Comparison of ENCODE assay signal across 11 cellular contexts in the genomic region with DNA sequence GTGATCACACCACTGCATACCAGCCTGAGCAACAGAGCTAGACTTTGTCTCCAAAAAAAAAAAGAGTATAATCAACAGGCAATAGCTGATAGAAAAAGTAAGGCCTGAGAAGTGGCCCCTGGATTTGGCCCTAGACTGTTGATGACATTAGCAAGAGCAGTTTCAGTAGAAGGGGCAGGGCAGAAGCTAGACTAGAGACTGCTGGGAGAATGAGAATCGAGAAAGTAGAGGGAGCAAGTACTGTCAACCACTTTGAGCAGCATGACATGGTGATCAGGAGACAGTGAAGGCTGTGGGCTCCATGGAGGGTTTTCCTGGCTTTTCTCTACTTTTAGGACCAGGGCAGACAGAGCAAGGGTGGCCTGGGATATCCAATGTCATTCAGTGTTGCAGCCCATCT. TPM values are rescaled to one million over a fixed set of nuclear protein-coding genes. Genes with fewer than 3 reads are reported as not detected.
DNase-seq lines count a peak whose midpoint lies in the region; ATAC-seq, FAIRE-seq and TF ChIP-seq lines count a peak whose summit lies in the region.
"Had no signal": no experiment of that assay in that cellular context is flagged by ENCODE, and none has a peak within 500 bp of the region (broad histone marks: within the 10 kb centered on the region; RNA-seq: fewer than 3 reads in every experiment).

No MANE protein-coding gene starts in this region.

- no peaks in the 10 kb centered on the region for H3K9me3 Mint-ChIP-seq in activated T-helper 1 cell treated with anti-CD3 and anti-CD28 coated beads, Interleukin-12 subunit alpha, Interleukin-12 subunit beta, Interleukin-2, Interleukin-4 antibody, amounts not matched to agents 30 ng/mL and 10 ng/mL and 1 ng/mL, durations not matched to agents 14 hours and 24 hours and 36 hours

- no peaks in the 10 kb centered on the region for H3K27me3 ChIP-seq in ovary

- no peaks in the 10 kb centered on the region for H3K9me3 ChIP-seq in ovary

- no peaks in the 10 kb centered on the region for H3K4me1 ChIP-seq in ovary (ENCODE audit: insufficient read depth)

- TF ChIP-seq CTCF in ovary (IDR thresholded peaks at IDR 0.05), result no peak

- peak overlapping the region; percentile 38 for H3K27ac Mint-ChIP-seq in activated T-helper 1 cell treated with anti-CD3 and anti-CD28 coated beads, Interleukin-12 subunit alpha, Interleukin-12 subunit beta, Interleukin-2, Interleukin-4 antibody, amounts not matched to agents 30 ng/mL and 10 ng/mL and 1 ng/mL, durations not matched to agents 14 hours and 24 hours and 36 hours

- TF ChIP-seq POLR2A in ovary (IDR thresholded peaks at IDR 0.05), result no peak

- ATAC-seq in GM18499 (IDR thresholded peaks at IDR 0.05; ENCODE audit: insufficient read depth, unreplicated experiment) (peak; percentile 33), GM19467 (IDR thresholded peaks at IDR 0.05; ENCODE audit: unreplicated experiment) (peak; percentile 38), HG02981 (IDR thresholded peaks at IDR 0.05; ENCODE audit: unreplicated experiment) (peak; percentile 33)

- intact Hi-C loops in activated T-helper 1 cell treated with anti-CD3 and anti-CD28 coated beads, Interleukin-12 subunit alpha, Interleukin-12 subunit beta, Interleukin-2, Interleukin-4 antibody, amounts not matched to agents 30 ng/mL and 10 ng/mL and 1 ng/mL, durations not matched to agents 14 hours and 24 hours and 36 hours (cut with micrococcal nuclease), result loop anchor here (2.0 to 10.0 kb wide), 2 partner anchors 23 to 57 kb away; no protein-coding TSS in a partner anchor
- intact Hi-C loops in ovary (cut with DNase I), result no loop called here

- DNase-seq in activated T-helper 1 cell treated with anti-CD3 and anti-CD28 coated beads, Interleukin-12 subunit alpha, Interleukin-12 subunit beta, Interleukin-2, Interleukin-4 antibody, amounts not matched to agents 30 ng/mL and 10 ng/mL and 1 ng/mL, durations not matched to agents 14 hours and 24 hours and 36 hours (ENCODE audit: low spot score), result no peak
- DNase-seq in NCI-H226, result no peak
- DNase-seq in GM19239 (ENCODE audit: insufficient read length, low spot score), result no peak
- no peak for DNase-seq in ovary
- DNase-seq in HUDEP-2 (lab: John Stamatoyannopoulos, UW; ENCODE audit: unreplicated experiment in 76 of 76), result no peak
- DNase-seq: erythroblast, kidney glomerular epithelial cell had no signal

- no peak overlapping the region for H3K4me3 ChIP-seq in ovary

- peak overlapping the region; percentile 42 for H3K4me3 Mint-ChIP-seq in activated T-helper 1 cell treated with anti-CD3 and anti-CD28 coated beads, Interleukin-12 subunit alpha, Interleukin-12 subunit beta, Interleukin-2, Interleukin-4 antibody, amounts not matched to agents 30 ng/mL and 10 ng/mL and 1 ng/mL, durations not matched to agents 14 hours and 24 hours and 36 hours

- H3K36me3 Mint-ChIP-seq in activated T-helper 1 cell treated with anti-CD3 and anti-CD28 coated beads, Interleukin-12 subunit alpha, Interleukin-12 subunit beta, Interleukin-2, Interleukin-4 antibody, amounts not matched to agents 30 ng/mL and 10 ng/mL and 1 ng/mL, durations not matched to agents 14 hours and 24 hours and 36 hours (ENCODE audit: low read depth), result no peaks in the 10 kb centered on the region

- WGBS in ovary, 3 donors, result 71 to 96% (median 91%) methylated on average over 1 of the region's 1 CpG

- no peak for TF ChIP-seq EP300 in ovary (IDR thresholded peaks at IDR 0.05)

- no peak overlapping the region for H3K27ac ChIP-seq in ovary

- peaks cover 14% of the 10 kb centered on the region for H3K4me1 Mint-ChIP-seq in activated T-helper 1 cell treated with anti-CD3 and anti-CD28 coated beads, Interleukin-12 subunit alpha, Interleukin-12 subunit beta, Interleukin-2, Interleukin-4 antibody, amounts not matched to agents 30 ng/mL and 10 ng/mL and 1 ng/mL, durations not matched to agents 14 hours and 24 hours and 36 hours (ENCODE audit: low read depth)

- H3K36me3 ChIP-seq in ovary, result no peaks in the 10 kb centered on the region

- FAIRE-seq in GM19239 (lab: Jason Lieb, UNC), result no peak
- FAIRE-seq: H1 had no signal

- peaks cover 6% of the 10 kb centered on the region for H3K27me3 Mint-ChIP-seq in activated T-helper 1 cell treated with anti-CD3 and anti-CD28 coated beads, Interleukin-12 subunit alpha, Interleukin-12 subunit beta, Interleukin-2, Interleukin-4 antibody, amounts not matched to agents 30 ng/mL and 10 ng/mL and 1 ng/mL, durations not matched to agents 14 hours and 24 hours and 36 hours (ENCODE audit: insufficient read depth)

RNA-seq across cellular contexts. Expression of gene B4GALT1, which starts 34.9 kb away (rescaled TPM):
- total RNA-seq in activated T-helper 1 cell treated with anti-CD3 and anti-CD28 coated beads, Interleukin-12 subunit alpha, Interleukin-12 subunit beta, Interleukin-2, Interleukin-4 antibody, amounts not matched to agents 30 ng/mL and 10 ng/mL and 1 ng/mL, durations not matched to agents 14 hours and 24 hours and 36 hours, result 64.4 and 66.5 TPM in 2 replicates
- 100 to 1,000 TPM in 3 of 7 donors, 10 to 100 TPM in 4; 77.9 to 226 (median 88.3) TPM for total RNA-seq in ovary
- 100 to 1,000 TPM in 1 of 2 donors, 10 to 100 TPM in 1; 35.8 to 120 TPM for polyA plus RNA-seq in ovary

RNA-seq across cellular contexts. Expression of gene SPINK4, which starts 37.9 kb away (rescaled TPM):
- not detected in 2 replicates for total RNA-seq in activated T-helper 1 cell treated with anti-CD3 and anti-CD28 coated beads, Interleukin-12 subunit alpha, Interleukin-12 subunit beta, Interleukin-2, Interleukin-4 antibody, amounts not matched to agents 30 ng/mL and 10 ng/mL and 1 ng/mL, durations not matched to agents 14 hours and 24 hours and 36 hours
- not detected for total RNA-seq in ovary
- not detected for polyA plus RNA-seq in ovary
- total RNA-seq: H1 had no signal
- polyA plus RNA-seq: H1 had no signal
